ENCODE assay signal across 30 cellular contexts in genomic region chr15:80822666-80823065, GRCh38. TPM values are rescaled to one million over a fixed set of nuclear protein-coding genes. Genes with fewer than 3 reads are reported as not detected.
DNase-seq lines count a peak whose midpoint lies in the region; ATAC-seq, FAIRE-seq and TF ChIP-seq lines count a peak whose summit lies in the region.
"Had no signal": no experiment of that assay in that cellular context is flagged by ENCODE, and none has a peak within 500 bp of the region (broad histone marks: within the 10 kb centered on the region; RNA-seq: fewer than 3 reads in every experiment).

No MANE protein-coding gene starts in this region.

- FAIRE-seq in bronchial epithelial cell (lab: Jason Lieb, UNC), result peak; percentile 76
- FAIRE-seq: keratinocyte, TTC549 had no signal

- H3K36me3 ChIP-seq in bronchial epithelial cell (ENCODE audit: control insufficient read depth, insufficient read depth, low read length), result no peaks in the 10 kb centered on the region
- H3K36me3 ChIP-seq: heart left ventricle, neutrophil, prostate gland, sigmoid colon, tibial nerve had no signal

- ATAC-seq in SK-N-SH treated with all-trans-retinoic acid at 6 μM for 48 hours (no peak), left colon (no peak)
- ATAC-seq: activated CD4-positive, CD25-positive, alpha-beta regulatory T cell treated with anti-CD3 and anti-CD28 coated beads, Interleukin-2, amount 50 U/mL, for 24 hours; activated naive CD8-positive, alpha-beta T cell treated with anti-CD3 and anti-CD28 coated beads, Interleukin-2, amount 50 U/mL, for 24 hours; heart left ventricle; left ventricle myocardium superior; naive thymus-derived CD4-positive, alpha-beta T cell had no signal

- no peak for TF ChIP-seq CTCF in bronchial epithelial cell (IDR thresholded peaks at IDR 0.05; ENCODE audit: insufficient read depth, low read length, severe bottlenecking)

- intact Hi-C loops in left colon (cut with DNase I, micrococcal nuclease), result loop anchor here in 1 of 2 donors (10.0 kb wide), 1 partner anchor 58 kb away; no protein-coding TSS in a partner anchor

- no peak overlapping the region for H3K4me3 ChIP-seq in bronchial epithelial cell (ENCODE audit: low read depth, low read length)
- H3K4me3 ChIP-seq: heart left ventricle, prostate gland, sigmoid colon, SK-N-MC, tibial nerve had no signal

- peak; percentile 56 for DNase-seq in DMS 273 treated with DMSO at 0.1 percent for 48 hours (lab: John Stamatoyannopoulos, UW)
- DNase-seq in NCI-H446 (lab: John Stamatoyannopoulos, UW), result peak; percentile 69 to 88
- no peak for DNase-seq in bronchial epithelial cell (ENCODE audit: low read depth)
- peak; percentile 28 for DNase-seq in pons (ENCODE audit: low spot score)
- DNase-seq in activated naive CD4-positive, alpha-beta T cell (lab: John Stamatoyannopoulos, UW), result no peak
- no peak for DNase-seq in left colon
- DNase-seq: ACHN; activated CD4-positive, alpha-beta T cell treated with anti-CD3 and anti-CD28 coated beads, Interleukin-2, amount 50 U/mL, for 48 hours; activated naive CD8-positive, alpha-beta T cell treated with anti-CD3 and anti-CD28 coated beads, Interleukin-2, amount 50 U/mL, for 24 hours; activated T-cell treated with anti-CD3 and anti-CD28 coated beads, Interleukin-2, amount 50 U/mL, for 48 hours; COR-L47; DMS79; foreskin melanocyte; GDM1; heart left ventricle; left ventricle myocardium superior; naive thymus-derived CD4-positive, alpha-beta T cell; NCI-H146; NCI-H526 treated with DMSO at 0.1 percent for 48 hours; RPMI8226; sigmoid colon; stimulated activated CD4-positive, alpha-beta T cell treated with anti-CD3 and anti-CD28 coated beads, Interleukin-4, amount 100 ng/mL, for 24 hours had no signal

- H3K27me3 ChIP-seq in bronchial epithelial cell (ENCODE audit: control insufficient read depth, insufficient read depth, low read length), result no peaks in the 10 kb centered on the region
- H3K27me3 ChIP-seq: heart left ventricle, sigmoid colon, tibial nerve had no signal

TF ChIP-seq in SK-N-SH treated with all-trans-retinoic acid at 6 μM for 48 hours, 23 proteins besides CTCF, POLR2A, EP300 and RAD21:
- no peak for TF ChIP-seq ESRRG (CRISPR knock-in tag; IDR thresholded peaks at IDR 0.05)
- TF ChIP-seq CREB5 (CRISPR knock-in tag; IDR thresholded peaks at IDR 0.05; ENCODE audit: low read depth), result no peak
- no peak for TF ChIP-seq PATZ1 (CRISPR knock-in tag; IDR thresholded peaks at IDR 0.05; ENCODE audit: borderline replicate concordance)
- TF ChIP-seq PPARA (CRISPR knock-in tag; IDR thresholded peaks at IDR 0.05; ENCODE audit: borderline replicate concordance), result no peak
- no peak for TF ChIP-seq ZNF565 (CRISPR knock-in tag; conservative IDR thresholded peaks at IDR 0.05; ENCODE audit: low read depth)
- TF ChIP-seq CSDC2 (CRISPR knock-in tag; IDR thresholded peaks at IDR 0.05), result no peak
- TF ChIP-seq ZNF8 (CRISPR knock-in tag; IDR thresholded peaks at IDR 0.05), result no peak
- TF ChIP-seq BACH2 (CRISPR knock-in tag; IDR thresholded peaks at IDR 0.05; ENCODE audit: borderline replicate concordance), result no peak
- no peak for TF ChIP-seq CSRNP3 (CRISPR knock-in tag; IDR thresholded peaks at IDR 0.05)
- no peak for TF ChIP-seq ZNF70 (CRISPR knock-in tag; IDR thresholded peaks at IDR 0.05)
- TF ChIP-seq ISL1 (CRISPR knock-in tag; IDR thresholded peaks at IDR 0.05), result no peak
- no peak for TF ChIP-seq GLIS3 (CRISPR knock-in tag; IDR thresholded peaks at IDR 0.05)
- TF ChIP-seq OSR1 (CRISPR knock-in tag; IDR thresholded peaks at IDR 0.05), result no peak
- TF ChIP-seq TSHZ2 (CRISPR knock-in tag; IDR thresholded peaks at IDR 0.05), result no peak
- no peak for TF ChIP-seq TCF4 (CRISPR knock-in tag; IDR thresholded peaks at IDR 0.05; ENCODE audit: borderline replicate concordance)

RNA-seq across cellular contexts. Expression of gene CEMIP, which starts 43.5 kb away (rescaled TPM):
- total RNA-seq in bronchial epithelial cell, result 2.9 and 5.3 TPM in 2 replicates
- total RNA-seq in left colon, result 1 to 10 TPM; 1.1 to 1.7 TPM
- total RNA-seq: left ventricle myocardium superior; naive thymus-derived CD4-positive, alpha-beta T cell had no signal

Comparison
In these comparisons a context has a peak if more than half of its experiments do, and no peak if none do; other contexts are left out.
1. DNase-seq: peak in DMS 273 treated with DMSO at 0.1 percent for 48 hours (single experiment), NCI-H446 (2 of 2) and pons (single experiment); none in bronchial epithelial cell (single experiment), activated naive CD4-positive, alpha-beta T cell (0 of 4) and left colon (0 of 2).